In genomic region chr12:753401-754237, GRCh38 we compare ENCODE assay signal across 8 cellular contexts.
A peak's percentile ranks its signal among the peaks of the same experiment; 100 is the strongest.
DNase-seq lines count a peak whose midpoint lies in the region; ATAC-seq and TF ChIP-seq lines count a peak whose summit lies in the region.

No MANE protein-coding gene starts in this region.

- H3K27ac Mint-ChIP-seq in activated naive CD8-positive, alpha-beta T cell treated with anti-CD3 and anti-CD28 coated beads, Interleukin-2, amount 50 U/mL, for 24 hours: peak overlapping the region; percentile 53

- H3K4me3 ChIP-seq in retinal pigment epithelial cell (ENCODE audit: low read length): peak overlapping the region; percentile 74

- no peaks in the 10 kb centered on the region for H3K27me3 Mint-ChIP-seq in activated naive CD8-positive, alpha-beta T cell treated with anti-CD3 and anti-CD28 coated beads, Interleukin-2, amount 50 U/mL, for 24 hours

- peaks cover 39% of the 10 kb centered on the region for H3K36me3 Mint-ChIP-seq in activated naive CD8-positive, alpha-beta T cell treated with anti-CD3 and anti-CD28 coated beads, Interleukin-2, amount 50 U/mL, for 24 hours (ENCODE audit: low read depth)

- H3K27ac ChIP-seq in RWPE1: peak overlapping the region; percentile 88

- no peaks in the 10 kb centered on the region for H3K9me3 Mint-ChIP-seq in activated naive CD8-positive, alpha-beta T cell treated with anti-CD3 and anti-CD28 coated beads, Interleukin-2, amount 50 U/mL, for 24 hours

- POLR2A ChIA-PET in RWPE1 (lab: Yijun Ruan, JAX; ENCODE audit: low non-redundant PET): no interaction called here

- peak; percentile 8 for ATAC-seq in HG02798 (IDR thresholded peaks at IDR 0.05; ENCODE audit: poor library complexity, unreplicated experiment)
- no peak for ATAC-seq in activated naive CD8-positive, alpha-beta T cell treated with anti-CD3 and anti-CD28 coated beads, Interleukin-2, amount 50 U/mL, for 24 hours

- H3K4me3 Mint-ChIP-seq in activated naive CD8-positive, alpha-beta T cell treated with anti-CD3 and anti-CD28 coated beads, Interleukin-2, amount 50 U/mL, for 24 hours: peak overlapping the region; percentile 88

- H3K4me1 Mint-ChIP-seq in activated naive CD8-positive, alpha-beta T cell treated with anti-CD3 and anti-CD28 coated beads, Interleukin-2, amount 50 U/mL, for 24 hours: peaks cover 40% of the 10 kb centered on the region

- DNase-seq in GM10266 (ENCODE audit: extremely low spot score): peak; percentile 31
- no peak for DNase-seq in RWPE1 (ENCODE audit: low spot score)
- DNase-seq in activated naive CD8-positive, alpha-beta T cell treated with anti-CD3 and anti-CD28 coated beads, Interleukin-2, amount 50 U/mL, for 24 hours: peak; percentile 60
- DNase-seq in hepatic stellate cell (ENCODE audit: low spot score): peak; percentile 38
- DNase-seq in retinal pigment epithelial cell (ENCODE audit: low read depth): no peak
- DNase-seq in NCI-H1048 (lab: John Stamatoyannopoulos, UW): no peak
- no peak for DNase-seq in SHP77 treated with DMSO at 0.1 percent for 48 hours (lab: John Stamatoyannopoulos, UW)

- TF ChIP-seq CTCF in GM10266 (IDR thresholded peaks at IDR 0.05; ENCODE audit: control insufficient read depth, insufficient read depth, low read depth, missing control alignments) (no peak), RWPE1 (conservative IDR thresholded peaks at IDR 0.05; ENCODE audit: low read depth) (no peak), retinal pigment epithelial cell (conservative IDR thresholded peaks at IDR 0.05; ENCODE audit: low read depth, low read length) (no peak)

- CTCF ChIA-PET in RWPE1 (lab: Yijun Ruan, JAX): interaction anchor here (0.5 to 3.2 kb wide), 10 partner anchors 22 to 483 kb away, joined by 3 to 22 read pairs (median 4); no protein-coding TSS in a partner anchor

Comparison
In these comparisons a context has a peak if more than half of its experiments do, and no peak if none do; other contexts are left out.
1. DNase-seq: peak in GM10266 (single experiment), activated naive CD8-positive, alpha-beta T cell treated with anti-CD3 and anti-CD28 coated beads, Interleukin-2, amount 50 U/mL, for 24 hours (single experiment) and hepatic stellate cell (single experiment); none in RWPE1 (single experiment), retinal pigment epithelial cell (single experiment), NCI-H1048 (single experiment) and SHP77 treated with DMSO at 0.1 percent for 48 hours (single experiment).